Comparison of ENCODE assay signal across 23 cellular contexts in genomic region chr4:10035130-10035529, GRCh38. TPM values are rescaled to one million over a fixed set of nuclear protein-coding genes. Genes with fewer than 3 reads are reported as not detected.
DNase-seq lines count a peak whose midpoint lies in the region; ATAC-seq and FAIRE-seq lines count a peak whose summit lies in the region.
"Had no signal": no experiment of that assay in that cellular context is flagged by ENCODE, and none has a peak within 500 bp of the region (broad histone marks: within the 10 kb centered on the region; RNA-seq: fewer than 3 reads in every experiment).

No MANE protein-coding gene starts in this region.

- H3K36me3 ChIP-seq in small intestine (ENCODE audit: control insufficient read depth in 2 of 2, insufficient read depth in 2 of 2, low read length in 2 of 2) (no peaks in the 10 kb centered on the region), aorta (ENCODE audit: control insufficient read depth in 1 of 2, insufficient read depth in 2 of 2, low read length in 1 of 2) (no peaks in the 10 kb centered on the region)

- H3K9me3 ChIP-seq in small intestine (ENCODE audit: control insufficient read depth, low read depth) (no peaks in the 10 kb centered on the region), aorta (ENCODE audit: control insufficient read depth, low read length) (no peaks in the 10 kb centered on the region)
- H3K9me3 ChIP-seq: A549 had no signal

- DNase-seq in NCI-H2171 treated with DMSO at 0.1 percent for 48 hours (lab: John Stamatoyannopoulos, UW) (peak; percentile 16), NCI-H2171 (lab: John Stamatoyannopoulos, UW) (no peak), NCI-H82 treated with DMSO at 0.1 percent for 48 hours (lab: John Stamatoyannopoulos, UW; ENCODE audit: unreplicated experiment) (peak; percentile 8), islet precursor cell (peak; percentile 40), small intestine (peak; percentile 59), NCI-H187 treated with DMSO at 0.1 percent for 48 hours (lab: John Stamatoyannopoulos, UW) (no peak), aorta (no peak), globus pallidus (ENCODE audit: low spot score) (no peak)
- DNase-seq: CD4-positive, CD25-positive, alpha-beta regulatory T cell; NCI-H1105; NCI-H146; NCI-H2029 treated with DMSO at 0.1 percent for 48 hours; NCI-H2227 treated with DMSO at 0.1 percent for 48 hours; NCI-H510A; NCI-H774; OCI-M1; SHP77 had no signal

- intact Hi-C loops in aorta (cut with DNase I): no loop called here

- H3K27ac ChIP-seq in small intestine (ENCODE audit: low read depth in 1 of 2, low read length in 1 of 2) (peak overlapping the region in 1 of 2 donors; percentile 32), aorta (ENCODE audit: low read depth in 1 of 2, low read length in 2 of 2) (no peak overlapping the region)
- H3K27ac ChIP-seq: KMS-11 had no signal

- H3K4me3 ChIP-seq in small intestine (ENCODE audit: low read depth in 1 of 2, low read length in 2 of 2): no peak overlapping the region
- no peak overlapping the region for H3K4me3 ChIP-seq in aorta (ENCODE audit: low read length in 2 of 2)
- H3K4me3 ChIP-seq: A549 had no signal

- no peak for FAIRE-seq in small intestine (lab: Jason Lieb, UNC)
- FAIRE-seq: A549, G401.6, GM19239, H1 had no signal

- peaks cover 0 to 13% of the 10 kb centered on the region in 2 donors for H3K4me1 ChIP-seq in small intestine (ENCODE audit: control insufficient read depth in 2 of 2, insufficient read depth in 1 of 2, low read depth in 1 of 2, low read length in 1 of 2)
- H3K4me1 ChIP-seq in aorta (ENCODE audit: control insufficient read depth in 1 of 2, insufficient read depth in 2 of 2, low read length in 2 of 2): no peaks in the 10 kb centered on the region

- 40 to 61% (median 43%) methylated on average over 6 of the region's 6 CpGs for WGBS in small intestine, 3 donors
- 78 to 80% methylated on average over 6 of the region's 6 CpGs for WGBS in aorta, 2 donors

- ATAC-seq in aorta (ENCODE audit: low FRiP score): no peak
- ATAC-seq: A549, HCT116 had no signal

- no peaks in the 10 kb centered on the region for H3K27me3 ChIP-seq in small intestine (ENCODE audit: control insufficient read depth in 2 of 2, insufficient read depth in 2 of 2, low read length in 2 of 2)
- H3K27me3 ChIP-seq in aorta (ENCODE audit: control insufficient read depth in 1 of 2, insufficient read depth in 2 of 2, low read length in 1 of 2): no peaks in the 10 kb centered on the region

RNA-seq across cellular contexts. Expression of gene SLC2A9, which starts 13.8 kb away (rescaled TPM):
- polyA plus RNA-seq in small intestine: 10 to 100 TPM in 2 of 3 donors, 1 to 10 TPM in 1; 7.4 to 13.0 (median 11.7) TPM
- 10 to 100 TPM; 11.0 to 16.5 TPM for total RNA-seq in aorta
- polyA plus RNA-seq in aorta: 1 to 10 TPM; 2.1 to 8.1 TPM

Comparison
In these comparisons a context has a peak if more than half of its experiments do, and no peak if none do; other contexts are left out.
1. DNase-seq: peak in NCI-H2171 treated with DMSO at 0.1 percent for 48 hours (single experiment), NCI-H82 treated with DMSO at 0.1 percent for 48 hours (single experiment), islet precursor cell (single experiment) and small intestine (single experiment); none in NCI-H2171 (single experiment), NCI-H187 treated with DMSO at 0.1 percent for 48 hours (single experiment), aorta (0 of 2) and globus pallidus (single experiment).